ENCODE assay signal across 12 cellular contexts in the genomic region with DNA sequence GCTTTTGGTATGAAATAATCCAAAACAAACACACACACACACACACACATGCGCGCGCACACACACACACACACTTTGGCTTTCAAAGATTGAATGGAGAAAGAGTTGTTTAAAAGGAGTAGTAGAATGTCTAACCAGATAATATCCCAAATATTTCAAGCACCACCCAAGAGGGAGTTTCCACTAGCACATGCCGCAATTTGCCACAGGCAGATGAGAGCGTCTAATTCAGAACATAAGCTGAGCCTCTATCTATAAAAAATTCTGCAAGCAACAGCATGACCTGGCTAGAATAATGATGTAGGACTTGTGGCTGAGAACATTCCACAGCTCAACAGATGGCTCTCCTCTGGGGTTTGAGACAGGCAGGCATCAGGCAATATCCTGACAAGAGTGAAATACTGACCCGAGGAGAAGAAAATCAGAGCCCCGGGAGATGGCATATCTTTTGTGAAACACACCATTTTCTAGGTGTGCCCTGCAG.
DNase-seq lines count a peak whose midpoint lies in the region; ATAC-seq and TF ChIP-seq lines count a peak whose summit lies in the region.
"Had no signal": no experiment of that assay in that cellular context is flagged by ENCODE, and none has a peak within 500 bp of the region (broad histone marks: within the 10 kb centered on the region; RNA-seq: fewer than 3 reads in every experiment).

No MANE protein-coding gene starts in this region.

- no peak for TF ChIP-seq CTCF in lower lobe of right lung (IDR thresholded peaks at IDR 0.05)

- H3K4me3 ChIP-seq in lower lobe of right lung = no peak overlapping the region
- H3K4me3 ChIP-seq: A549 had no signal

- no peaks in the 10 kb centered on the region for H3K9me3 ChIP-seq in lower lobe of right lung
- H3K9me3 ChIP-seq: A549 had no signal

- H3K36me3 ChIP-seq in lower lobe of right lung = no peaks in the 10 kb centered on the region

- H3K27ac ChIP-seq in lower lobe of right lung = no peak overlapping the region
- H3K27ac ChIP-seq: A549, VCaP had no signal

- ATAC-seq in esophagus mucosa (peak; percentile 83), lower lobe of right lung (peak; percentile 68 to 76), GM18907 (IDR thresholded peaks at IDR 0.05; ENCODE audit: unreplicated experiment) (no peak), HG03159 (IDR thresholded peaks at IDR 0.05; ENCODE audit: unreplicated experiment) (no peak), HG03139 (IDR thresholded peaks at IDR 0.05; ENCODE audit: unreplicated experiment) (no peak)
- ATAC-seq: A549 had no signal

- DNase-seq in A172 (ENCODE audit: low spot score) (peak; percentile 18), NCI-H1694 treated with DMSO at 0.1 percent for 48 hours (lab: John Stamatoyannopoulos, UW) (peak; percentile 57), lower lobe of right lung (no peak)
- DNase-seq in activated CD8-positive, alpha-beta memory T cell treated with anti-CD3 and anti-CD28 coated beads, Interleukin-2, amount 50 U/mL, for 4 hours = no peak
- DNase-seq: erythroblast, MV-4-11 had no signal

- no peaks in the 10 kb centered on the region for H3K27me3 ChIP-seq in lower lobe of right lung (ENCODE audit: low read depth)

- intact Hi-C loops in lower lobe of right lung (cut with DNase I) = no loop called here

- H3K4me1 ChIP-seq in lower lobe of right lung = peaks cover 6% of the 10 kb centered on the region
- H3K4me1 ChIP-seq: A549 had no signal

Comparison
In these comparisons a context has a peak if more than half of its experiments do, and no peak if none do; other contexts are left out.
1. DNase-seq: peak in A172 (single experiment) and NCI-H1694 treated with DMSO at 0.1 percent for 48 hours (single experiment); none in lower lobe of right lung (single experiment) and activated CD8-positive, alpha-beta memory T cell treated with anti-CD3 and anti-CD28 coated beads, Interleukin-2, amount 50 U/mL, for 4 hours (single experiment).
2. ATAC-seq: peak in esophagus mucosa (single experiment) and lower lobe of right lung (2 of 2); none in GM18907 (single experiment), HG03159 (single experiment) and HG03139 (single experiment).